22 cellular contexts compared by ENCODE assay signal in genomic region chr12:98403385-98403784, GRCh38.
A peak's percentile ranks its signal among the peaks of the same experiment; 100 is the strongest.
DNase-seq lines count a peak whose midpoint lies in the region; ATAC-seq, FAIRE-seq and TF ChIP-seq lines count a peak whose summit lies in the region.
"Had no signal": no experiment of that assay in that cellular context is flagged by ENCODE, and none has a peak within 500 bp of the region (broad histone marks: within the 10 kb centered on the region; RNA-seq: fewer than 3 reads in every experiment).

No MANE protein-coding gene starts in this region.

- TF ChIP-seq CTCF in OCI-LY7 (conservative IDR thresholded peaks at IDR 0.05; ENCODE audit: low read length): no peak

- BruUV-seq in OCI-LY7 (replicated peaks; lab: Mats Ljungman, UMichigan): no TSS peak

- peak overlapping the region; percentile 56; the same call in 1 of the 2 replicates for H2AFZ ChIP-seq in OCI-LY7 (ENCODE audit: low read length)

- H3K4me3 ChIP-seq in OCI-LY7 (ENCODE audit: low read depth, low read length, poor library complexity, severe bottlenecking) (no peak overlapping the region), small intestine (ENCODE audit: low read depth in 1 of 2, low read length in 2 of 2) (no peak overlapping the region)
- H3K4me3 ChIP-seq: MG63 had no signal

- H3K9me3 ChIP-seq in OCI-LY7 (ENCODE audit: low read length) (no peaks in the 10 kb centered on the region), small intestine (ENCODE audit: control insufficient read depth, low read depth) (no peaks in the 10 kb centered on the region)
- H3K9me3 ChIP-seq: MG63 had no signal

- no peaks in the 10 kb centered on the region for H3K27me3 ChIP-seq in small intestine (ENCODE audit: control insufficient read depth in 2 of 2, insufficient read depth in 2 of 2, low read length in 2 of 2)
- H3K27me3 ChIP-seq: MG63 had no signal

- no peak for FAIRE-seq in small intestine (lab: Jason Lieb, UNC)
- FAIRE-seq: G401.6 had no signal

- H3K79me2 ChIP-seq in OCI-LY7 (ENCODE audit: insufficient read depth, low read depth, low read length): no peaks in the 10 kb centered on the region

- POLR2A ChIA-PET in OCI-LY7 (lab: Charles Lee): interaction anchor here (0.5 kb wide), 1 partner anchor 673 kb away, joined by 4 read pairs; no protein-coding TSS in a partner anchor

- no peak overlapping the region for H3K4me2 ChIP-seq in OCI-LY7 (ENCODE audit: low read length)

- ATAC-seq in GM18907 (IDR thresholded peaks at IDR 0.05; ENCODE audit: unreplicated experiment) (peak; percentile 47), HG03159 (IDR thresholded peaks at IDR 0.05; ENCODE audit: unreplicated experiment) (peak; percentile 43), GM18861 (IDR thresholded peaks at IDR 0.05; ENCODE audit: unreplicated experiment) (no peak)
- ATAC-seq: PC-3 had no signal

- H3K36me3 ChIP-seq in OCI-LY7 (ENCODE audit: insufficient read depth, low read length) (no peaks in the 10 kb centered on the region), small intestine (ENCODE audit: control insufficient read depth in 2 of 2, insufficient read depth in 2 of 2, low read length in 2 of 2) (no peaks in the 10 kb centered on the region)
- H3K36me3 ChIP-seq: MG63 had no signal

- no peak for DNase-seq in OCI-LY7 (ENCODE audit: low spot score)
- DNase-seq in small intestine: no peak
- DNase-seq in activated CD4-positive, alpha-beta T cell treated with anti-CD3 and anti-CD28 coated beads for 4 hours: no peak
- no peak for DNase-seq in AG08396 (ENCODE audit: low spot score)
- DNase-seq: ACHN; AML-193; CD4-positive, CD25-positive, alpha-beta regulatory T cell; COR-L47; DMS 273 treated with DMSO at 0.1 percent for 48 hours; H7; Karpas-422; MG63; NCI-H1048; NCI-H1436; NCI-H1930; NCI-H345; NCI-H524 treated with DMSO at 0.1 percent for 48 hours; PC-3 had no signal

- CTCF ChIA-PET in OCI-LY7 (lab: Charles Lee; ENCODE audit: unreplicated experiment): no interaction called here

- H3K9me2 ChIP-seq in OCI-LY7 (ENCODE audit: insufficient read depth, low read length): no peaks in the 10 kb centered on the region

- no peaks in the 10 kb centered on the region for H4K20me1 ChIP-seq in OCI-LY7 (ENCODE audit: insufficient read depth, low read length)

- peaks cover 44% of the 10 kb centered on the region for H3K4me1 ChIP-seq in OCI-LY7 (ENCODE audit: insufficient read depth, low read length, poor library complexity, severe bottlenecking)
- H3K4me1 ChIP-seq in small intestine (ENCODE audit: control insufficient read depth in 2 of 2, insufficient read depth in 1 of 2, low read depth in 1 of 2, low read length in 1 of 2): peaks cover 0 to 2% of the 10 kb centered on the region in 2 donors

- intact Hi-C loops in OCI-LY7 (cut with micrococcal nuclease; ENCODE audit: unreplicated experiment): no loop called here

- H3K27ac ChIP-seq in OCI-LY7 (ENCODE audit: low read depth, low read length, poor library complexity, severe bottlenecking): no peak overlapping the region
- no peak overlapping the region for H3K27ac ChIP-seq in small intestine (ENCODE audit: low read depth in 1 of 2, low read length in 1 of 2)

- 96 to 100% (median 96%) methylated on average over 1 of the region's 1 CpG for WGBS in small intestine, 3 donors
